ENCODE assay signal across 24 cellular contexts in genomic region chr9:126775926-126776325, GRCh38. TPM values are rescaled to one million over a fixed set of nuclear protein-coding genes. Genes with fewer than 3 reads are reported as not detected.
DNase-seq lines count a peak whose midpoint lies in the region; ATAC-seq, FAIRE-seq and TF ChIP-seq lines count a peak whose summit lies in the region.
"Had no signal": no experiment of that assay in that cellular context is flagged by ENCODE, and none has a peak within 500 bp of the region (broad histone marks: within the 10 kb centered on the region; RNA-seq: fewer than 3 reads in every experiment).

No MANE protein-coding gene starts in this region.

- intact Hi-C loops in activated CD4-positive, alpha-beta T cell treated with anti-CD3 and anti-CD28 coated beads for 36 hours (cut with DNase I, micrococcal nuclease): no loop called here
- intact Hi-C loops in PC-3 (cut with micrococcal nuclease): no loop called here

- POLR2A ChIA-PET in activated CD4-positive, alpha-beta T cell treated with anti-CD3 and anti-CD28 coated beads for 36 hours (lab: Charles Lee): no interaction called here
- POLR2A ChIA-PET in A549 (lab: Yijun Ruan, JAX): no interaction called here
- POLR2A ChIA-PET in PC-3 (lab: Charles Lee; ENCODE audit: unreplicated experiment): no interaction called here

- no peaks in the 10 kb centered on the region for H3K79me2 ChIP-seq in PC-3 (ENCODE audit: low read length)
- H3K79me2 ChIP-seq in osteoblast (ENCODE audit: insufficient read depth, low read length): no peaks in the 10 kb centered on the region

- no peaks in the 10 kb centered on the region for H3F3A ChIP-seq in PC-3 (ENCODE audit: low read length, unreplicated experiment)

- no peak overlapping the region for H2AFZ ChIP-seq in PC-3 (ENCODE audit: low read length)
- no peak overlapping the region for H2AFZ ChIP-seq in osteoblast (ENCODE audit: low read length)

- H3K36me3 ChIP-seq in PC-3 (ENCODE audit: low read depth, low read length) (no peaks in the 10 kb centered on the region), osteoblast (ENCODE audit: insufficient read depth, low read length) (no peaks in the 10 kb centered on the region)
- H3K36me3 ChIP-seq: BLaER1 had no signal

- TF ChIP-seq POLR2A in A549 (IDR thresholded peaks at IDR 0.05; ENCODE audit: low read length): no peak

- CTCF ChIA-PET in activated CD4-positive, alpha-beta T cell treated with anti-CD3 and anti-CD28 coated beads for 36 hours (lab: Charles Lee): interaction anchor here (12.1 kb wide), 1 partner anchor 69 kb away, joined by 288 read pairs; no protein-coding TSS in a partner anchor
- CTCF ChIA-PET in A549 (lab: Yijun Ruan, JAX) (interaction anchor here (13.4 kb wide), 1 partner anchor 70 kb away, joined by 338 read pairs; no protein-coding TSS in a partner anchor), PC-3 (lab: Charles Lee) (no interaction called here)

- H3K4me3 ChIP-seq in A549 (no peak overlapping the region), PC-3 (ENCODE audit: low read length) (no peak overlapping the region), osteoblast (ENCODE audit: insufficient read depth, low read length) (no peak overlapping the region)
- H3K4me3 ChIP-seq: BLaER1 had no signal

- no peaks in the 10 kb centered on the region for H3K9me3 Mint-ChIP-seq in activated CD4-positive, alpha-beta T cell treated with anti-CD3 and anti-CD28 coated beads for 36 hours (ENCODE audit: low read depth)
- H3K9me3 Mint-ChIP-seq in stimulated activated naive B cell treated with anti-CD40 and anti-IgM and Interleukin-4, amounts not matched to agents 10 μg/mL and 1 μg/mL and 100 μg/mL, for 72 hours: no peaks in the 10 kb centered on the region
- H3K9me3 Mint-ChIP-seq: CD8-positive, alpha-beta T cell; HFFc6; IgD-negative memory B cell had no signal

- no peak overlapping the region for H3K9ac ChIP-seq in PC-3 (ENCODE audit: low read length)
- H3K9ac ChIP-seq: BLaER1 had no signal

- no peaks in the 10 kb centered on the region for H3K4me1 Mint-ChIP-seq in activated CD4-positive, alpha-beta T cell treated with anti-CD3 and anti-CD28 coated beads for 36 hours
- H3K4me1 Mint-ChIP-seq in stimulated activated naive B cell treated with anti-CD40 and anti-IgM and Interleukin-4, amounts not matched to agents 10 μg/mL and 1 μg/mL and 100 μg/mL, for 72 hours: no peaks in the 10 kb centered on the region
- H3K4me1 Mint-ChIP-seq: CD14-positive monocyte, IgD-negative memory B cell had no signal

- H3K4me2 ChIP-seq in A549 (no peak overlapping the region), PC-3 (ENCODE audit: low read length) (no peak overlapping the region), osteoblast (ENCODE audit: insufficient read depth, low read length) (no peak overlapping the region)
- H3K4me2 ChIP-seq: BLaER1 had no signal

- no peak for FAIRE-seq in A549 (lab: Jason Lieb, UNC)
- FAIRE-seq: G401.6, GM12892, GM18507 had no signal

- TF ChIP-seq RAD21 in A549 (conservative IDR thresholded peaks at IDR 0.05 in 1 of 2, IDR thresholded peaks at IDR 0.05 in 1 of 2): no peak

- H4K20me1 ChIP-seq in PC-3 (ENCODE audit: low read length) (no peaks in the 10 kb centered on the region), osteoblast (ENCODE audit: insufficient read depth, low read length) (no peaks in the 10 kb centered on the region)
- H4K20me1 ChIP-seq: BLaER1 had no signal

- DNase-seq in activated CD4-positive, alpha-beta T cell treated with anti-CD3 and anti-CD28 coated beads for 36 hours: no peak
- no peak for DNase-seq in activated CD4-positive, alpha-beta T cell treated with anti-CD3 and anti-CD28 coated beads, Interleukin-2, amount 50 U/mL, for 48 hours
- DNase-seq in A549 (ENCODE audit: low read depth in 1 of 2, low spot score in 1 of 2) (no peak), PC-3 (peak; percentile 14), osteoblast (ENCODE audit: insufficient read length, low spot score, missing footprints) (peak; percentile 30), NCI-H2171 (lab: John Stamatoyannopoulos, UW) (no peak), T1000 (lab: John Stamatoyannopoulos, UW) (no peak)
- DNase-seq in stimulated activated naive B cell treated with anti-CD40 and anti-IgM and Interleukin-4, amounts not matched to agents 10 μg/mL and 1 μg/mL and 100 μg/mL, for 72 hours: no peak
- DNase-seq: Calu3; CD8-positive, alpha-beta T cell; DMS79 treated with DMSO at 0.1 percent for 48 hours; EL; GOT3; H7; HFFc6 had no signal

- no peak for TF ChIP-seq EP300 in A549 (IDR thresholded peaks at IDR 0.05)

- no peak for TF ChIP-seq CTCF in A549 (IDR thresholded peaks at IDR 0.05)
- no peak for TF ChIP-seq CTCF in PC-3 (conservative IDR thresholded peaks at IDR 0.05; ENCODE audit: low read depth, low read length)
- TF ChIP-seq CTCF in osteoblast (IDR thresholded peaks at IDR 0.05; ENCODE audit: extremely low read depth, low read depth, low read length): no peak

- peak; percentile 39 for ATAC-seq in activated CD4-positive, alpha-beta T cell treated with anti-CD3 and anti-CD28 coated beads for 36 hours
- ATAC-seq in A549: no peak
- no peak for ATAC-seq in PC-3
- ATAC-seq in stimulated activated naive B cell treated with anti-CD40 and anti-IgM and Interleukin-4, amounts not matched to agents 10 μg/mL and 1 μg/mL and 100 μg/mL, for 72 hours (replicated peaks): no peak
- ATAC-seq: CD8-positive, alpha-beta T cell; HCT116 had no signal

- no peak overlapping the region for H3K27ac Mint-ChIP-seq in activated CD4-positive, alpha-beta T cell treated with anti-CD3 and anti-CD28 coated beads for 36 hours
- H3K27ac Mint-ChIP-seq in stimulated activated naive B cell treated with anti-CD40 and anti-IgM and Interleukin-4, amounts not matched to agents 10 μg/mL and 1 μg/mL and 100 μg/mL, for 72 hours: no peak overlapping the region
- H3K27ac Mint-ChIP-seq: CD14-positive monocyte; CD8-positive, alpha-beta T cell; HFFc6; IgD-negative memory B cell had no signal

- H3K4me1 ChIP-seq in A549: no peaks in the 10 kb centered on the region
- no peaks in the 10 kb centered on the region for H3K4me1 ChIP-seq in PC-3 (ENCODE audit: insufficient read depth, low read length)
- no peaks in the 10 kb centered on the region for H3K4me1 ChIP-seq in osteoblast (ENCODE audit: insufficient read depth, low read length)

- no peaks in the 10 kb centered on the region for H3K36me3 Mint-ChIP-seq in activated CD4-positive, alpha-beta T cell treated with anti-CD3 and anti-CD28 coated beads for 36 hours (ENCODE audit: low read depth)
- H3K36me3 Mint-ChIP-seq in stimulated activated naive B cell treated with anti-CD40 and anti-IgM and Interleukin-4, amounts not matched to agents 10 μg/mL and 1 μg/mL and 100 μg/mL, for 72 hours: no peaks in the 10 kb centered on the region
- H3K36me3 Mint-ChIP-seq: CD14-positive monocyte; CD8-positive, alpha-beta T cell; IgD-negative memory B cell had no signal

- no peaks in the 10 kb centered on the region for H3K9me3 ChIP-seq in A549
- H3K9me3 ChIP-seq in PC-3 (ENCODE audit: low read length): no peaks in the 10 kb centered on the region
- no peaks in the 10 kb centered on the region for H3K9me3 ChIP-seq in osteoblast (ENCODE audit: low read depth, low read length)
- H3K9me3 ChIP-seq: BLaER1 had no signal

- no peaks in the 10 kb centered on the region for H3K27me3 ChIP-seq in PC-3 (ENCODE audit: low read length)
- peaks cover 20% of the 10 kb centered on the region for H3K27me3 ChIP-seq in osteoblast (ENCODE audit: insufficient read depth, low read length)
- H3K27me3 ChIP-seq: BLaER1 had no signal

- no peaks in the 10 kb centered on the region for H3K9me2 ChIP-seq in PC-3 (replicated peaks; ENCODE audit: low read length)

- H3K27me3 Mint-ChIP-seq in activated CD4-positive, alpha-beta T cell treated with anti-CD3 and anti-CD28 coated beads for 36 hours: peaks cover 19% of the 10 kb centered on the region
- peaks cover 23 to 37% of the 10 kb centered on the region in 2 donors for H3K27me3 Mint-ChIP-seq in stimulated activated naive B cell treated with anti-CD40 and anti-IgM and Interleukin-4, amounts not matched to agents 10 μg/mL and 1 μg/mL and 100 μg/mL, for 72 hours

- 55% methylated on average over 5 of the region's 5 CpGs for WGBS in A549 (ENCODE audit: missing lambda C conversion rate)

- H3K4me3 Mint-ChIP-seq in activated CD4-positive, alpha-beta T cell treated with anti-CD3 and anti-CD28 coated beads for 36 hours: no peak overlapping the region
- H3K4me3 Mint-ChIP-seq in stimulated activated naive B cell treated with anti-CD40 and anti-IgM and Interleukin-4, amounts not matched to agents 10 μg/mL and 1 μg/mL and 100 μg/mL, for 72 hours: no peak overlapping the region
- H3K4me3 Mint-ChIP-seq: CD14-positive monocyte; CD8-positive, alpha-beta T cell; HFFc6; IgD-negative memory B cell had no signal

- no peak overlapping the region for H3K27ac ChIP-seq in A549
- no peak overlapping the region for H3K27ac ChIP-seq in PC-3 (ENCODE audit: low read length)
- no peak overlapping the region for H3K27ac ChIP-seq in osteoblast (ENCODE audit: low read depth, low read length)
- H3K27ac ChIP-seq: 22Rv1, BLaER1, HL-60 had no signal

- BruUV-seq in PC-3 (replicated peaks; lab: Mats Ljungman, UMichigan): no TSS peak

TF ChIP-seq in A549, 52 proteins besides CTCF, POLR2A, EP300 and RAD21:
- TF ChIP-seq USF2 (IDR thresholded peaks at IDR 0.05) (no peak), MAFK (IDR thresholded peaks at IDR 0.05; ENCODE audit: partially characterized antibody) (peak; percentile 45)
TF ChIP-seq in A549: peak in this region for 1.

RNA-seq across cellular contexts. Expression of gene ZBTB43, which starts 28.9 kb away (rescaled TPM):
- total RNA-seq in activated CD4-positive, alpha-beta T cell treated with anti-CD3 and anti-CD28 coated beads for 36 hours: 10 to 100 TPM; 19.3 to 23.0 TPM
- 9.9 and 11.7 TPM in 2 replicates for polyA plus RNA-seq in A549 (2011; rRNA removed)
- polyA plus RNA-seq in A549 (2012; cell fraction: cytosol; rRNA removed): 1.8 and 2.2 TPM in 2 replicates
- polyA plus RNA-seq in A549 (2012; cell fraction: nucleus; rRNA removed): 2.6 and 3.6 TPM in 2 replicates
- polyA plus RNA-seq in A549 (2017; fragmentation: RNase III; extraction: RNeasy Plus Mini Kit Qiagen cat#74134 plus additional on column Dnase treatment): 6.1 to 9.7 TPM (median 7.7 TPM) in 3 replicates
- polyA minus RNA-seq in A549 (2011; rRNA and poly(A)+ RNA removed): 7.1 and 8.6 TPM in 2 replicates
- total RNA-seq in PC-3 (2014; rRNA removed): 5.9 and 36.1 TPM in 2 replicates
- 17.7 and 18.1 TPM in 2 replicates for total RNA-seq in osteoblast

Comparison
In these comparisons a context has a peak if more than half of its experiments do, and no peak if none do; other contexts are left out.
1. DNase-seq: peak in PC-3 (single experiment) and osteoblast (single experiment); none in activated CD4-positive, alpha-beta T cell treated with anti-CD3 and anti-CD28 coated beads for 36 hours (single experiment), activated CD4-positive, alpha-beta T cell treated with anti-CD3 and anti-CD28 coated beads, Interleukin-2, amount 50 U/mL, for 48 hours (0 of 2), A549 (0 of 2), stimulated activated naive B cell treated with anti-CD40 and anti-IgM and Interleukin-4, amounts not matched to agents 10 μg/mL and 1 μg/mL and 100 μg/mL, for 72 hours (single experiment), NCI-H2171 (single experiment) and T1000 (single experiment).